Comparison of ENCODE assay signal across 8 cellular contexts in the genomic region with DNA sequence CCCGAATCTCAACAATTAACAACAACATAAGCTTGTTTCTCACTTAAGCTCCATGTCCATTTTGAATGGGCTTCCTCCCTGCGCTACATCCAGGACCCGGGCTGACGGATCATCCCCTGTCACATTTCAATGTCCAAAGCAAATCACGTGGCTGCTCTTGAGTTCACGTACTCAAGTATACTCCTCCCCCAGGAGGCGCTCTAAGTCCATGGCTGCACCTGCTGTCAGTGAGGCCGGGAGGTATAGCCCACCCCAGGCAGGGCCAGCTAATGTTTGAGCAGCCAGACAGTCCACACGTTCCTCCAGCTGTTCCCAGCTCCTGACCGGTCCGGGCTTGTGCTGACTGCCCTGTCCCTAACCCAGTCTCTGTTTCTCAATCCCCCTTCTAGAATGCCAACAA.
DNase-seq lines count a peak whose midpoint lies in the region.

No MANE protein-coding gene starts in this region.

- intact Hi-C loops in posterior vena cava (cut with DNase I), result loop anchor here in 1 of 2 donors (1.0 kb wide), 1 partner anchor 23 kb away; no protein-coding TSS in a partner anchor

- DNase-seq in NCI-H2081 (lab: John Stamatoyannopoulos, UW), result peak; percentile 45 to 66
- DNase-seq in NCI-H2081 treated with DMSO at 0.1 percent for 48 hours (lab: John Stamatoyannopoulos, UW), result no peak
- DNase-seq in NCI-H1092 treated with DMSO at 0.1 percent for 48 hours (lab: John Stamatoyannopoulos, UW), result peak; percentile 53
- DNase-seq in activated CD4-positive, alpha-beta T cell treated with anti-CD3 and anti-CD28 coated beads, Interleukin-2, amount 50 U/mL, for 48 hours, result peak; percentile 55 to 72
- peak; percentile 57 for DNase-seq in kidney tubule cell (ENCODE audit: low spot score)
- DNase-seq in DMS79 (lab: John Stamatoyannopoulos, UW), result no peak
- no peak for DNase-seq in posterior vena cava (ENCODE audit: low spot score)
- DNase-seq in cortex of kidney (lab: John Stamatoyannopoulos, UW), result no peak

Comparison
In these comparisons a context has a peak if more than half of its experiments do, and no peak if none do; other contexts are left out.
1. DNase-seq: peak in NCI-H2081 (2 of 2), NCI-H1092 treated with DMSO at 0.1 percent for 48 hours (single experiment), activated CD4-positive, alpha-beta T cell treated with anti-CD3 and anti-CD28 coated beads, Interleukin-2, amount 50 U/mL, for 48 hours (2 of 2) and kidney tubule cell (single experiment); none in NCI-H2081 treated with DMSO at 0.1 percent for 48 hours (single experiment), DMS79 (single experiment), posterior vena cava (single experiment) and cortex of kidney (single experiment).